In the genomic region with DNA sequence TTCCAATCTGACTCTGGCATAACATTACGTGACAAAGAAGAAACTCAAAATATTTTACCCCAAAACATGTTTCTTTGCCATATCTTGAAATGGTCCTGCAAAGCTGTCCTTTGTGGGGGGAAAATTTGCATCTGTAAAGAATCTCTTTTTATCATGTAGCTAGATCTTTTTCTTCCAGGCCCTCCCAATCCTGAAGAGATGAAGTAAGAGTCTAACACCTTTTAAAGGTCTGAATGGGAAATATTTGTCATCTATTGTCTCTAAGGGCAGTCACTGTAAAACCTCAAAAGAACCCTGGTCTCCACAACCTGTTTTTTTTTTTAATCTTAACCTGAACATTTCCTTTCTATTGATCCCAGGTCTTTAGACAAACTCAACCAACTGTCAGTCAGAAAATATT, we compare ENCODE assay signal across 38 cellular contexts. TPM values are rescaled to one million over a fixed set of nuclear protein-coding genes. Genes with fewer than 3 reads are reported as not detected.
"Had no signal": no experiment of that assay in that cellular context is flagged by ENCODE, and none has a peak within 500 bp of the region (broad histone marks: within the 10 kb centered on the region; RNA-seq: fewer than 3 reads in every experiment).

No MANE protein-coding gene starts in this region.

- H3K27ac Mint-ChIP-seq: activated B cell treated with CpG ODN at 0.5 μM for 24 hours; activated CD4-positive, alpha-beta memory T cell treated with anti-CD3 and anti-CD28 coated beads, Interleukin-2, amount 10 ng/mL, durations not matched to agents 7 days and 5 days; activated CD4-positive, alpha-beta T cell treated with anti-CD3 and anti-CD28 coated beads, Interleukin-2, amount 10 ng/mL, durations not matched to agents 7 days and 5 days; activated CD8-positive, alpha-beta memory T cell treated with anti-CD3 and anti-CD28 coated beads, Interleukin-2, amount 10 ng/mL, durations not matched to agents 7 days and 5 days; activated CD8-positive, alpha-beta T cell treated with anti-CD3 and anti-CD28 coated beads, Interleukin-2, amount 10 ng/mL, durations not matched to agents 7 days and 5 days; activated naive CD4-positive, alpha-beta T cell treated with anti-CD3 and anti-CD28 coated beads, Interleukin-2, amount 10 ng/mL, durations not matched to agents 7 days and 5 days; activated naive CD4-positive, alpha-beta T cell treated with anti-CD3 and anti-CD28 coated beads, Interleukin-2, amount 50 U/mL, for 24 hours; activated naive CD8-positive, alpha-beta T cell; activated naive CD8-positive, alpha-beta T cell treated with anti-CD3 and anti-CD28 coated beads, Interleukin-2, amount 10 ng/mL, durations not matched to agents 7 days and 5 days; activated naive CD8-positive, alpha-beta T cell treated with anti-CD3 and anti-CD28 coated beads, Interleukin-2, amount 50 U/mL, for 24 hours; activated T-cell treated with anti-CD3 and anti-CD28 coated beads, Interleukin-2, amount 50 U/mL, for 24 hours; activated T-helper 2 cell treated with anti-CD3 and anti-CD28 coated beads, Interferon-gamma antibody, Interleukin-2, Interleukin-4, amounts not matched to agents 10 μg/mL and 5 μg/mL and 100 μg/mL, durations not matched to agents 14 hours and 24 hours and 36 hours; brain; T-helper 1 cell treated with Interleukin-12 subunit alpha and Interleukin-12 subunit beta and Interleukin-4 antibody, amounts not matched to agents 30 μg/mL and 1 μg/mL, for 36 hours; T-helper 2 cell treated with Interferon-gamma antibody and Interleukin-4, amounts not matched to agents 5 μg/mL and 100 μg/mL, for 36 hours had no signal

- H3K9me3 Mint-ChIP-seq: activated CD4-positive, alpha-beta memory T cell treated with anti-CD3 and anti-CD28 coated beads, Interleukin-2, amount 10 ng/mL, durations not matched to agents 7 days and 5 days; activated CD4-positive, alpha-beta T cell treated with anti-CD3 and anti-CD28 coated beads, Interleukin-2, amount 10 ng/mL, durations not matched to agents 7 days and 5 days; activated naive CD4-positive, alpha-beta T cell treated with anti-CD3 and anti-CD28 coated beads, Interleukin-2, amount 10 ng/mL, durations not matched to agents 7 days and 5 days; activated naive CD8-positive, alpha-beta T cell treated with anti-CD3 and anti-CD28 coated beads, Interleukin-2, amount 50 U/mL, for 24 hours; activated T-cell treated with anti-CD3 and anti-CD28 coated beads, Interleukin-2, amount 50 U/mL, for 24 hours; activated T-helper 2 cell treated with anti-CD3 and anti-CD28 coated beads, Interferon-gamma antibody, Interleukin-2, Interleukin-4, amounts not matched to agents 10 μg/mL and 5 μg/mL and 100 μg/mL, durations not matched to agents 14 hours and 24 hours and 36 hours; central memory CD8-positive, alpha-beta T cell; T-helper 2 cell treated with Interferon-gamma antibody and Interleukin-4, amounts not matched to agents 5 μg/mL and 100 μg/mL, for 36 hours had no signal

- H3K36me3 Mint-ChIP-seq: activated CD8-positive, alpha-beta memory T cell treated with anti-CD3 and anti-CD28 coated beads, Interleukin-2, amount 10 ng/mL, durations not matched to agents 7 days and 5 days; activated naive CD4-positive, alpha-beta T cell treated with anti-CD3 and anti-CD28 coated beads, Interleukin-2, amount 10 ng/mL, durations not matched to agents 7 days and 5 days; brain had no signal

- H3K4me3 Mint-ChIP-seq: activated B cell treated with CpG ODN at 0.5 μM for 24 hours; activated CD4-positive, alpha-beta memory T cell treated with anti-CD3 and anti-CD28 coated beads, Interleukin-2, amount 10 ng/mL, durations not matched to agents 7 days and 5 days; activated CD4-positive, alpha-beta T cell treated with anti-CD3 and anti-CD28 coated beads, Interleukin-2, amount 10 ng/mL, durations not matched to agents 7 days and 5 days; activated CD8-positive, alpha-beta memory T cell treated with anti-CD3 and anti-CD28 coated beads, Interleukin-2, amount 10 ng/mL, durations not matched to agents 7 days and 5 days; activated CD8-positive, alpha-beta T cell treated with anti-CD3 and anti-CD28 coated beads, Interleukin-2, amount 10 ng/mL, durations not matched to agents 7 days and 5 days; activated naive CD4-positive, alpha-beta T cell treated with anti-CD3 and anti-CD28 coated beads, Interleukin-2, amount 10 ng/mL, durations not matched to agents 7 days and 5 days; activated naive CD4-positive, alpha-beta T cell treated with anti-CD3 and anti-CD28 coated beads, Interleukin-2, amount 50 U/mL, for 24 hours; activated naive CD8-positive, alpha-beta T cell; activated naive CD8-positive, alpha-beta T cell treated with anti-CD3 and anti-CD28 coated beads, Interleukin-2, amount 10 ng/mL, durations not matched to agents 7 days and 5 days; activated naive CD8-positive, alpha-beta T cell treated with anti-CD3 and anti-CD28 coated beads, Interleukin-2, amount 50 U/mL, for 24 hours; activated T-cell treated with anti-CD3 and anti-CD28 coated beads, Interleukin-2, amount 50 U/mL, for 24 hours; brain; central memory CD8-positive, alpha-beta T cell; T-helper 1 cell treated with Interleukin-12 subunit alpha and Interleukin-12 subunit beta and Interleukin-4 antibody, amounts not matched to agents 30 μg/mL and 1 μg/mL, for 36 hours; T-helper 2 cell treated with Interferon-gamma antibody and Interleukin-4, amounts not matched to agents 5 μg/mL and 100 μg/mL, for 36 hours had no signal

- ATAC-seq: activated CD8-positive, alpha-beta memory T cell treated with anti-CD3 and anti-CD28 coated beads, Interleukin-2, amount 10 ng/mL, durations not matched to agents 7 days and 5 days; activated CD8-positive, alpha-beta T cell treated with anti-CD3 and anti-CD28 coated beads, Interleukin-2, amount 10 ng/mL, durations not matched to agents 7 days and 5 days; activated naive CD8-positive, alpha-beta T cell treated with anti-CD3 and anti-CD28 coated beads, Interleukin-2, amount 50 U/mL, for 24 hours had no signal

- H3K27me3 ChIP-seq: ascending aorta, cardiac muscle cell had no signal

- DNase-seq: activated B cell treated with CpG ODN at 0.5 μM for 24 hours; activated CD4-positive, alpha-beta memory T cell treated with anti-CD3 and anti-CD28 coated beads, Interleukin-2, amount 10 ng/mL, durations not matched to agents 7 days and 5 days; activated CD4-positive, alpha-beta T cell treated with anti-CD3 and anti-CD28 coated beads for 48 hours; activated CD4-positive, alpha-beta T cell treated with anti-CD3 and anti-CD28 coated beads, Interleukin-2, amount 10 ng/mL, durations not matched to agents 7 days and 5 days; activated CD4-positive, alpha-beta T cell treated with anti-CD3 and anti-CD28 coated beads, Interleukin-2, amount 50 U/mL, for 48 hours; activated CD4-positive, CD25-positive, alpha-beta regulatory T cell treated with anti-CD3 and anti-CD28 coated beads, Interleukin-2, amount 50 U/mL, for 72 hours; activated CD8-positive, alpha-beta memory T cell treated with anti-CD3 and anti-CD28 coated beads for 24 hours; activated CD8-positive, alpha-beta memory T cell treated with anti-CD3 and anti-CD28 coated beads, Interleukin-2, amount 10 ng/mL, durations not matched to agents 7 days and 5 days; activated CD8-positive, alpha-beta memory T cell treated with anti-CD3 and anti-CD28 coated beads, Interleukin-2, amount 50 U/mL, for 48 hours; activated CD8-positive, alpha-beta T cell treated with anti-CD3 and anti-CD28 coated beads, Interleukin-2, amount 10 ng/mL, durations not matched to agents 7 days and 5 days; activated effector memory CD4-positive, alpha-beta T cell treated with Interleukin-2 at 50 U/mL for 16 hours; activated gamma-delta T cell; activated naive CD4-positive, alpha-beta T cell treated with anti-CD3 and anti-CD28 coated beads, Interleukin-2, amount 10 ng/mL, durations not matched to agents 7 days and 5 days; activated naive CD4-positive, alpha-beta T cell treated with Interleukin-2 at 50 U/mL for 16 hours; activated naive CD8-positive, alpha-beta T cell treated with anti-CD3 and anti-CD28 coated beads, Interleukin-2, amount 10 ng/mL, durations not matched to agents 7 days and 5 days; activated naive CD8-positive, alpha-beta T cell treated with anti-CD3 and anti-CD28 coated beads, Interleukin-2, amount 50 U/mL, for 24 hours; activated T-cell treated with anti-CD3 and anti-CD28 coated beads, Interleukin-2, amount 50 U/mL, for 24 hours; activated T-cell treated with anti-CD3 and anti-CD28 coated beads, Interleukin-2, amount 50 U/mL, for 48 hours; amygdala; anterior cingulate cortex; caudate nucleus; cerebellar nuclear complex; T-helper 1 cell; T-helper 2 cell; T-helper 9 cell had no signal

- H3K27ac ChIP-seq: ascending aorta, cardiac muscle cell, VCaP had no signal

- H3K4me3 ChIP-seq: ascending aorta, cardiac muscle cell had no signal

- H3K4me1 Mint-ChIP-seq: activated B cell treated with CpG ODN at 0.5 μM for 24 hours; activated CD4-positive, alpha-beta memory T cell treated with anti-CD3 and anti-CD28 coated beads, Interleukin-2, amount 10 ng/mL, durations not matched to agents 7 days and 5 days; activated CD4-positive, alpha-beta T cell treated with anti-CD3 and anti-CD28 coated beads, Interleukin-2, amount 10 ng/mL, durations not matched to agents 7 days and 5 days; activated CD8-positive, alpha-beta memory T cell treated with anti-CD3 and anti-CD28 coated beads, Interleukin-2, amount 10 ng/mL, durations not matched to agents 7 days and 5 days; activated naive CD4-positive, alpha-beta T cell treated with anti-CD3 and anti-CD28 coated beads, Interleukin-2, amount 10 ng/mL, durations not matched to agents 7 days and 5 days; activated naive CD4-positive, alpha-beta T cell treated with anti-CD3 and anti-CD28 coated beads, Interleukin-2, amount 50 U/mL, for 24 hours; activated naive CD8-positive, alpha-beta T cell treated with anti-CD3 and anti-CD28 coated beads, Interleukin-2, amount 10 ng/mL, durations not matched to agents 7 days and 5 days; activated naive CD8-positive, alpha-beta T cell treated with anti-CD3 and anti-CD28 coated beads, Interleukin-2, amount 50 U/mL, for 24 hours; brain; central memory CD8-positive, alpha-beta T cell had no signal

- H3K36me3 ChIP-seq: ascending aorta, cardiac muscle cell had no signal

RNA-seq across cellular contexts. Expression of gene OR2AE1, which starts 8.6 kb away (rescaled TPM):
- total RNA-seq: activated CD4-positive, alpha-beta memory T cell treated with anti-CD3 and anti-CD28 coated beads, Interleukin-2, amount 10 ng/mL, durations not matched to agents 7 days and 5 days; ascending aorta; bronchial epithelial cell; cardiac muscle cell; chondrocyte had no signal
- polyA plus RNA-seq: adipose tissue, cardiac muscle cell had no signal

RNA-seq across cellular contexts. Expression of gene CYP3A43, which starts 40.4 kb away (rescaled TPM):
- total RNA-seq: activated B cell treated with CpG ODN at 0.5 μM for 24 hours; activated CD4-positive, alpha-beta memory T cell treated with anti-CD3 and anti-CD28 coated beads, Interleukin-2, amount 10 ng/mL, durations not matched to agents 7 days and 5 days; activated CD4-positive, alpha-beta T cell treated with anti-CD3 and anti-CD28 coated beads, Interleukin-2, amount 10 ng/mL, durations not matched to agents 7 days and 5 days; activated CD8-positive, alpha-beta memory T cell treated with anti-CD3 and anti-CD28 coated beads, Interleukin-2, amount 10 ng/mL, durations not matched to agents 7 days and 5 days; activated CD8-positive, alpha-beta T cell treated with anti-CD3 and anti-CD28 coated beads, Interleukin-2, amount 10 ng/mL, durations not matched to agents 7 days and 5 days; activated naive CD8-positive, alpha-beta T cell treated with anti-CD3 and anti-CD28 coated beads, Interleukin-2, amount 10 ng/mL, durations not matched to agents 7 days and 5 days; activated T-helper 2 cell treated with anti-CD3 and anti-CD28 coated beads, Interferon-gamma antibody, Interleukin-2, Interleukin-4, amounts not matched to agents 10 μg/mL and 5 μg/mL and 100 μg/mL, durations not matched to agents 14 hours and 24 hours and 36 hours; ascending aorta; bronchial epithelial cell; cardiac muscle cell; chondrocyte had no signal
